1 cellular context compared by ENCODE assay signal in genomic region chr5:132963175-132964104, GRCh38.
TF ChIP-seq lines count a peak whose summit lies in the region.

Gene AFF4, minus strand, starts transcription at chr5:132963634. Its CDS starts 26,445 bp downstream, at chr5:132937189.

TF ChIP-seq in K562, 482 proteins besides CTCF, POLR2A, EP300 and RAD21 (continued from another document and continues in another):
- TF ChIP-seq ATF2 (CRISPR knock-in tag; IDR thresholded peaks at IDR 0.05) (no peak), BRD4 (IDR thresholded peaks at IDR 0.05) (no peak), MLX (CRISPR knock-in tag; conservative IDR thresholded peaks at IDR 0.05) (peak in 1 of 2 experiments; percentile 50; a peak in 1 of 4 replicates), WHSC1 (IDR thresholded peaks at IDR 0.05; ENCODE audit: low read length) (no peak), HDAC6 (IDR thresholded peaks at IDR 0.05; ENCODE audit: low read depth, low read length) (no peak), ZNF668 (CRISPR knock-in tag; IDR thresholded peaks at IDR 0.05) (no peak), YY1 (IDR thresholded peaks at IDR 0.05; ENCODE audit: borderline replicate concordance in 1 of 3, control insufficient read depth in 1 of 3, extremely low read depth in 1 of 3, insufficient read depth in 3 of 3, insufficient read length in 1 of 3, insufficient replicate concordance in 2 of 3, low read depth in 1 of 3, low read length in 2 of 3) (peak in 2 of 3 experiments; percentile 73 to 75), ZNF124 (CRISPR knock-in tag; IDR thresholded peaks at IDR 0.05) (no peak), FUS (optimal IDR thresholded peaks at IDR 0.05; ENCODE audit: low read depth, low read length) (peak; percentile 82), IRF9 (tag; IDR thresholded peaks at IDR 0.05) (no peak), ERF (CRISPR knock-in tag; IDR thresholded peaks at IDR 0.05) (peak; percentile 79; the same call in 1 of the 2 replicates), HOMEZ (CRISPR knock-in tag; IDR thresholded peaks at IDR 0.05) (no peak), ZNF518B (CRISPR knock-in tag; IDR thresholded peaks at IDR 0.05) (no peak), ZNF436 (CRISPR knock-in tag; IDR thresholded peaks at IDR 0.05) (no peak), PHF8 (IDR thresholded peaks at IDR 0.05; ENCODE audit: borderline replicate concordance, low read length) (peak; percentile 90), PRMT5 (CRISPR knock-in tag; IDR thresholded peaks at IDR 0.05) (peak; percentile 60; the same call in 1 of the 2 replicates), ARHGAP35 (IDR thresholded peaks at IDR 0.05; ENCODE audit: partially characterized antibody) (no peak), MTA2 (IDR thresholded peaks at IDR 0.05; ENCODE audit: low read depth) (no peak), NR3C1 (CRISPR knock-in tag; IDR thresholded peaks at IDR 0.05) (peak; percentile 89), PHF20 (IDR thresholded peaks at IDR 0.05; ENCODE audit: partially characterized antibody) (peak; percentile 87), OTX1 (CRISPR knock-in tag; IDR thresholded peaks at IDR 0.05) (0 out of 2 replicates have a peak, but pooled peaks have one; percentile 48), PTRF (tag; IDR thresholded peaks at IDR 0.05) (no peak), NCOR1 (IDR thresholded peaks at IDR 0.05) (peak; percentile 34; the same call in 1 of the 2 replicates), KDM1A (IDR thresholded peaks at IDR 0.05) (no peak), ZNF280B (CRISPR knock-in tag; IDR thresholded peaks at IDR 0.05) (no peak), NBN (IDR thresholded peaks at IDR 0.05; ENCODE audit: low read depth) (no peak), SNRNP70 (optimal IDR thresholded peaks at IDR 0.05; ENCODE audit: low read depth, low read length) (no peak), PCBP1 (IDR thresholded peaks at IDR 0.05; ENCODE audit: low read depth, low read length, poor library complexity, severe bottlenecking) (no peak), MECOM (CRISPR knock-in tag; IDR thresholded peaks at IDR 0.05) (0 out of 2 replicates have a peak, but pooled peaks have one; percentile 11), PPARD (CRISPR knock-in tag; IDR thresholded peaks at IDR 0.05) (no peak), CBFB (CRISPR knock-in tag; IDR thresholded peaks at IDR 0.05) (no peak; the same call in 1 of the 2 replicates), ARNT (IDR thresholded peaks at IDR 0.05) (no peak), MTA3 (IDR thresholded peaks at IDR 0.05; ENCODE audit: borderline replicate concordance) (peak; percentile 84), ZNF75A (CRISPR knock-in tag; IDR thresholded peaks at IDR 0.05) (peak; percentile 52; the same call in 1 of the 2 replicates), CTCFL (IDR thresholded peaks at IDR 0.05; ENCODE audit: borderline replicate concordance, insufficient read depth, low read depth, low read length, poor library complexity, severe bottlenecking) (no peak), SIX5 (IDR thresholded peaks at IDR 0.05; ENCODE audit: borderline replicate concordance in 1 of 2, insufficient read depth in 1 of 2, low read depth in 1 of 2, low read length in 2 of 2) (no peak), ZNF586 (CRISPR knock-in tag; conservative IDR thresholded peaks at IDR 0.05) (no peak), TCF3 (CRISPR knock-in tag; IDR thresholded peaks at IDR 0.05) (no peak), GMEB1 (CRISPR knock-in tag; IDR thresholded peaks at IDR 0.05) (peak; percentile 87), ZNF324 (CRISPR knock-in tag; IDR thresholded peaks at IDR 0.05) (no peak), MBD1 (CRISPR knock-in tag; IDR thresholded peaks at IDR 0.05) (no peak), GATAD2A (IDR thresholded peaks at IDR 0.05) (no peak; the same call in none of the 2 replicates), FOXA3 (CRISPR knock-in tag; conservative IDR thresholded peaks at IDR 0.05 in 1 of 2, IDR thresholded peaks at IDR 0.05 in 1 of 2) (no peak), ID3 (CRISPR knock-in tag; IDR thresholded peaks at IDR 0.05) (no peak), ID3 (tag; IDR thresholded peaks at IDR 0.05) (peak; percentile 83), MCM7 (IDR thresholded peaks at IDR 0.05) (no peak), HBP1 (CRISPR knock-in tag; IDR thresholded peaks at IDR 0.05) (no peak), SRSF3 (IDR thresholded peaks at IDR 0.05; ENCODE audit: insufficient read depth, low read length) (no peak), TCF7L2 (IDR thresholded peaks at IDR 0.05; ENCODE audit: low read depth, low read length) (no peak), NFATC3 (IDR thresholded peaks at IDR 0.05) (no peak), SMARCB1 (IDR thresholded peaks at IDR 0.05; ENCODE audit: insufficient read length, low read depth) (no peak), BCOR (IDR thresholded peaks at IDR 0.05) (0 out of 2 replicates have a peak, but pooled peaks have one; percentile 9), SRSF1 (IDR thresholded peaks at IDR 0.05; ENCODE audit: low read depth, low read length) (no peak), ESRRB (CRISPR knock-in tag; IDR thresholded peaks at IDR 0.05; ENCODE audit: borderline replicate concordance) (no peak)
